In genomic region chr14:53929871-53930685, GRCh38 we compare ENCODE assay signal across 8 cellular contexts. TPM values are rescaled to one million over a fixed set of nuclear protein-coding genes. Genes with fewer than 3 reads are reported as not detected.
DNase-seq lines count a peak whose midpoint lies in the region; ATAC-seq and TF ChIP-seq lines count a peak whose summit lies in the region.

No MANE protein-coding gene starts in this region.

- DNase-seq in DMS53 (lab: John Stamatoyannopoulos, UW) (peak; percentile 55), DMS53 treated with DMSO at 0.1 percent for 48 hours (lab: John Stamatoyannopoulos, UW; ENCODE audit: unreplicated experiment) (no peak), KBM-7 (peak; percentile 19), mesendoderm (peak; percentile 85), tibial nerve (ENCODE audit: low spot score in 2 of 2) (no peak)
- DNase-seq in activated naive CD4-positive, alpha-beta T cell treated with anti-CD3 and anti-CD28 coated beads, Interleukin-2, amount 10 ng/mL, durations not matched to agents 7 days and 5 days, result peak; percentile 57

- no peak overlapping the region for H3K4me3 Mint-ChIP-seq in activated naive CD4-positive, alpha-beta T cell treated with anti-CD3 and anti-CD28 coated beads, Interleukin-2, amount 10 ng/mL, durations not matched to agents 7 days and 5 days

- no peak overlapping the region for H3K27ac ChIP-seq in mesendoderm (ENCODE audit: low read depth, low read length)
- H3K27ac ChIP-seq in tibial nerve, result no peak overlapping the region
- no peak overlapping the region for H3K27ac ChIP-seq in gastroesophageal sphincter

- no peak overlapping the region for H2AK5ac ChIP-seq in mesendoderm (ENCODE audit: low read length)

- no peak overlapping the region for H3K27ac Mint-ChIP-seq in activated naive CD4-positive, alpha-beta T cell treated with anti-CD3 and anti-CD28 coated beads, Interleukin-2, amount 10 ng/mL, durations not matched to agents 7 days and 5 days

- H3K9ac ChIP-seq in mesendoderm (ENCODE audit: low read length), result no peak overlapping the region

- peak overlapping the region; percentile 84 for H3K18ac ChIP-seq in mesendoderm (ENCODE audit: low read length)

- no peak for ATAC-seq in gastroesophageal sphincter
- no peak for ATAC-seq in HG03175 (IDR thresholded peaks at IDR 0.05; ENCODE audit: unreplicated experiment)

- CTCF ChIA-PET in activated naive CD4-positive, alpha-beta T cell treated with anti-CD3 and anti-CD28 coated beads, Interleukin-2, amount 10 ng/mL, durations not matched to agents 7 days and 5 days (lab: Charles Lee), result interaction anchor here (0.8 to 2.2 kb wide), 4 partner anchors 29 to 420 kb away, joined by 3 to 12 read pairs (median 4); no protein-coding TSS in a partner anchor

- H3K27me3 Mint-ChIP-seq in activated naive CD4-positive, alpha-beta T cell treated with anti-CD3 and anti-CD28 coated beads, Interleukin-2, amount 10 ng/mL, durations not matched to agents 7 days and 5 days, result no peaks in the 10 kb centered on the region

- H3K36me3 ChIP-seq in mesendoderm (ENCODE audit: control insufficient read depth, insufficient read depth, low read length), result no peaks in the 10 kb centered on the region
- no peaks in the 10 kb centered on the region for H3K36me3 ChIP-seq in tibial nerve
- no peaks in the 10 kb centered on the region for H3K36me3 ChIP-seq in gastroesophageal sphincter

- H3K9me3 Mint-ChIP-seq in activated naive CD4-positive, alpha-beta T cell treated with anti-CD3 and anti-CD28 coated beads, Interleukin-2, amount 10 ng/mL, durations not matched to agents 7 days and 5 days, result no peaks in the 10 kb centered on the region

- no peak overlapping the region for H2BK15ac ChIP-seq in mesendoderm (replicated peaks; ENCODE audit: low read depth)

- no peak overlapping the region for H3K4ac ChIP-seq in mesendoderm (ENCODE audit: low read depth, low read length)

- H3K56ac ChIP-seq in mesendoderm (ENCODE audit: low read length), result no peak overlapping the region

- no CpG with 5 or more reads among the region's 2 CpGs for WGBS in mesendoderm (ENCODE audit: extremely low coverage, insufficient coverage, low lambda C conversion rate)
- 43 to 57% methylated on average over 2 of the region's 2 CpGs for WGBS in tibial nerve, 2 donors
- 39 to 83% methylated on average over 2 of the region's 2 CpGs for WGBS in gastroesophageal sphincter (ENCODE audit: low coverage in 1 of 2), 2 donors

- H3K4me1 Mint-ChIP-seq in activated naive CD4-positive, alpha-beta T cell treated with anti-CD3 and anti-CD28 coated beads, Interleukin-2, amount 10 ng/mL, durations not matched to agents 7 days and 5 days, result no peaks in the 10 kb centered on the region

- no peak for TF ChIP-seq EP300 in tibial nerve (IDR thresholded peaks at IDR 0.05)
- no peak for TF ChIP-seq EP300 in gastroesophageal sphincter (IDR thresholded peaks at IDR 0.05)

- H3K23ac ChIP-seq in mesendoderm (ENCODE audit: low read length), result no peak overlapping the region

- no peak overlapping the region for H3K4me2 ChIP-seq in mesendoderm (ENCODE audit: low read length)

- no peak overlapping the region for H4K8ac ChIP-seq in mesendoderm (ENCODE audit: low read depth, low read length)

- H2BK120ac ChIP-seq in mesendoderm (ENCODE audit: low read depth, low read length), result peak overlapping the region; percentile 73

- no peaks in the 10 kb centered on the region for H3K36me3 Mint-ChIP-seq in activated naive CD4-positive, alpha-beta T cell treated with anti-CD3 and anti-CD28 coated beads, Interleukin-2, amount 10 ng/mL, durations not matched to agents 7 days and 5 days

- H3K9me3 ChIP-seq in tibial nerve, result no peaks in the 10 kb centered on the region
- H3K9me3 ChIP-seq in gastroesophageal sphincter, result no peaks in the 10 kb centered on the region

- H3K4me1 ChIP-seq in mesendoderm (ENCODE audit: control insufficient read depth, low read depth, low read length), result no peaks in the 10 kb centered on the region
- no peaks in the 10 kb centered on the region for H3K4me1 ChIP-seq in tibial nerve
- H3K4me1 ChIP-seq in gastroesophageal sphincter, result no peaks in the 10 kb centered on the region

- no peak overlapping the region for H3K4me3 ChIP-seq in mesendoderm (ENCODE audit: low read length)
- no peak overlapping the region for H3K4me3 ChIP-seq in tibial nerve
- H3K4me3 ChIP-seq in gastroesophageal sphincter, result no peak overlapping the region

- no peak overlapping the region for H2BK5ac ChIP-seq in mesendoderm (ENCODE audit: low read length)

- H3K79me2 ChIP-seq in mesendoderm (ENCODE audit: control insufficient read depth, insufficient read depth, low read length), result no peaks in the 10 kb centered on the region

- H4K5ac ChIP-seq in mesendoderm (ENCODE audit: low read length), result no peak overlapping the region

- no peaks in the 10 kb centered on the region for H3K79me1 ChIP-seq in mesendoderm (ENCODE audit: low read length)

- TF ChIP-seq POLR2A in tibial nerve (IDR thresholded peaks at IDR 0.05), result no peak
- TF ChIP-seq POLR2A in gastroesophageal sphincter (IDR thresholded peaks at IDR 0.05), result no peak

- TF ChIP-seq CTCF in tibial nerve (IDR thresholded peaks at IDR 0.05) (peak in 1 of 5 experiments; percentile 27), gastroesophageal sphincter (IDR thresholded peaks at IDR 0.05) (peak in 1 of 4 experiments; percentile 44)

- in situ Hi-C loops in KBM-7 (cut with MboI; ENCODE audit: low pct_unique_long_range_greater_than_20kb, low sequenced_read_pairs), result no loop called here

- H3K27me3 ChIP-seq in mesendoderm (ENCODE audit: insufficient read depth, low read length, poor library complexity) (no peaks in the 10 kb centered on the region), tibial nerve (no peaks in the 10 kb centered on the region), gastroesophageal sphincter (no peaks in the 10 kb centered on the region)

RNA-seq across cellular contexts. Expression of gene BMP4, which starts 26.5 kb away (rescaled TPM):
- 7.8 TPM for polyA plus RNA-seq in mesendoderm (2013, experiment 1 of 2)
- 8.5 TPM for polyA plus RNA-seq in mesendoderm (2013, experiment 2 of 2)
- total RNA-seq in tibial nerve (10 to 100 TPM in 3 of 4 donors, 1 to 10 TPM in 1; 5.1 to 21.6 (median 14.8) TPM), gastroesophageal sphincter (10 to 100 TPM; 11.3 to 81.2 (median 26.6) TPM)

Comparison
In these comparisons a context has a peak if more than half of its experiments do, and no peak if none do; other contexts are left out.
1. DNase-seq: peak in DMS53 (single experiment), KBM-7 (single experiment), activated naive CD4-positive, alpha-beta T cell treated with anti-CD3 and anti-CD28 coated beads, Interleukin-2, amount 10 ng/mL, durations not matched to agents 7 days and 5 days (single experiment) and mesendoderm (single experiment); none in DMS53 treated with DMSO at 0.1 percent for 48 hours (single experiment) and tibial nerve (0 of 2).